17 cellular contexts compared by ENCODE assay signal in the genomic region with DNA sequence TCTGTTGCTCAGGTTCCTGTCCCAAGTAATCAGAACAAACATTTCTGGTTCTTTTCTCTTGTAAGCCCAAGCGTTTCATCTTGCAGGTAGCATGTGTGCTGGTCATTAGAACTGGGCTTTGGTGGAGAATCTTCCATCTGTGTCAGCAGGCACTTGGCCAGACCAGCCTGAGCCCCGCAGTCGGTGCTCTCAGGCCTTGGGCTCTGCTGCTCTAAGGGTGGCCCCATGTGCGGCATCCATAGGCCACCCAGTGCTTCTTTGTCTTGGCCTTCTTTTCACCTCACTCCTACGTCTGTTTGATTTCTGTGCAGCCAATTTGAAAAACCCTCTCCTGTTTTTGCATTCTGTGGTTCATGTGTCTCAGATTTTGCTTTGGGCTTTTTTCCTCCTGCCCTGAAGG. TPM values are rescaled to one million over a fixed set of nuclear protein-coding genes. Genes with fewer than 3 reads are reported as not detected.
DNase-seq lines count a peak whose midpoint lies in the region; ATAC-seq and TF ChIP-seq lines count a peak whose summit lies in the region.
"Had no signal": no experiment of that assay in that cellular context is flagged by ENCODE, and none has a peak within 500 bp of the region (broad histone marks: within the 10 kb centered on the region; RNA-seq: fewer than 3 reads in every experiment).

No MANE protein-coding gene starts in this region.

- peaks cover 84% of the 10 kb centered on the region for H3K36me3 ChIP-seq in PC-3 (ENCODE audit: low read depth, low read length)
- peaks cover 88% of the 10 kb centered on the region for H3K36me3 ChIP-seq in thymus (ENCODE audit: control insufficient read depth, insufficient read depth)
- H3K36me3 ChIP-seq in right atrium auricular region: peaks cover 76% of the 10 kb centered on the region

- WGBS in thymus: 95% methylated on average over 5 of the region's 5 CpGs

- no peak overlapping the region for H3K9ac ChIP-seq in PC-3 (ENCODE audit: low read length)

- peak overlapping the region; percentile 71 for H3K27ac Mint-ChIP-seq in activated naive CD8-positive, alpha-beta T cell
- no peak overlapping the region for H3K27ac Mint-ChIP-seq in activated naive CD8-positive, alpha-beta T cell treated with anti-CD3 and anti-CD28 coated beads for 36 hours

- H3K9me2 ChIP-seq in PC-3 (replicated peaks; ENCODE audit: low read length): no peaks in the 10 kb centered on the region

- H2AFZ ChIP-seq in PC-3 (ENCODE audit: low read length): no peak overlapping the region
- H2AFZ ChIP-seq: hepatocyte had no signal

- H3K27ac ChIP-seq in PC-3 (ENCODE audit: low read length) (peak overlapping the region; percentile 97), thymus (ENCODE audit: low read depth) (peak overlapping the region; percentile 36), right atrium auricular region (no peak overlapping the region)
- H3K27ac ChIP-seq: hepatocyte, left ventricle myocardium inferior, Peyer's patch had no signal

- DNase-seq in activated naive CD8-positive, alpha-beta T cell treated with anti-CD3 and anti-CD28 coated beads for 36 hours: no peak
- DNase-seq in PC-3 (no peak), cerebellar cortex (ENCODE audit: low spot score) (peak; percentile 62), activated gamma-delta T cell treated with Interleukin-2 at 50 U/mL for 16 hours (no peak), right atrium auricular region (ENCODE audit: low spot score) (no peak)
- DNase-seq: activated CD4-positive, CD25-positive, alpha-beta regulatory T cell; cerebellar nuclear complex; foreskin fibroblast; left ventricle myocardium inferior; NCI-H1417; NCI-H510A treated with DMSO at 0.1 percent for 48 hours; Peyer's patch had no signal

- H3K4me3 Mint-ChIP-seq in activated naive CD8-positive, alpha-beta T cell: no peak overlapping the region
- H3K4me3 Mint-ChIP-seq in activated naive CD8-positive, alpha-beta T cell treated with anti-CD3 and anti-CD28 coated beads for 36 hours: no peak overlapping the region
- H3K4me3 Mint-ChIP-seq: neural crest cell had no signal

- H3K9me3 ChIP-seq in PC-3 (ENCODE audit: low read length) (no peaks in the 10 kb centered on the region), thymus (ENCODE audit: control insufficient read depth) (no peaks in the 10 kb centered on the region), right atrium auricular region (no peaks in the 10 kb centered on the region)
- H3K9me3 ChIP-seq: left ventricle myocardium inferior, Peyer's patch had no signal

- no peaks in the 10 kb centered on the region for H3K27me3 Mint-ChIP-seq in activated naive CD8-positive, alpha-beta T cell
- H3K27me3 Mint-ChIP-seq in activated naive CD8-positive, alpha-beta T cell treated with anti-CD3 and anti-CD28 coated beads for 36 hours: no peaks in the 10 kb centered on the region

- peaks cover 28% of the 10 kb centered on the region for H3F3A ChIP-seq in PC-3 (ENCODE audit: low read length, unreplicated experiment)

- CTCF ChIA-PET in PC-3 (lab: Charles Lee): no interaction called here

- no peaks in the 10 kb centered on the region for H4K20me1 ChIP-seq in PC-3 (ENCODE audit: low read length)

- POLR2A ChIA-PET in PC-3 (lab: Charles Lee; ENCODE audit: unreplicated experiment): no interaction called here

- H3K4me1 ChIP-seq in PC-3 (ENCODE audit: insufficient read depth, low read length): peaks cover 72% of the 10 kb centered on the region
- H3K4me1 ChIP-seq in thymus (ENCODE audit: control insufficient read depth, insufficient read depth, low read length): no peaks in the 10 kb centered on the region
- H3K4me1 ChIP-seq in right atrium auricular region: peaks cover 0 to 26% of the 10 kb centered on the region in 2 donors
- H3K4me1 ChIP-seq: Peyer's patch had no signal

- no peak for ATAC-seq in PC-3

- no peaks in the 10 kb centered on the region for H3K27me3 ChIP-seq in PC-3 (ENCODE audit: low read length)
- no peaks in the 10 kb centered on the region for H3K27me3 ChIP-seq in thymus (ENCODE audit: control insufficient read depth, insufficient read depth)
- H3K27me3 ChIP-seq in right atrium auricular region: no peaks in the 10 kb centered on the region
- H3K27me3 ChIP-seq: hepatocyte, Peyer's patch had no signal

- H3K79me2 ChIP-seq in PC-3 (ENCODE audit: low read length): peaks cover 50% of the 10 kb centered on the region
- H3K79me2 ChIP-seq: hepatocyte had no signal

- H3K4me2 ChIP-seq in PC-3 (ENCODE audit: low read length): no peak overlapping the region
- H3K4me2 ChIP-seq: hepatocyte had no signal

- no TSS peak for BruUV-seq in PC-3 (replicated peaks; lab: Mats Ljungman, UMichigan)

- intact Hi-C loops in PC-3 (cut with micrococcal nuclease): loop anchor here (10.0 kb wide), 1 partner anchor 150 kb away; no protein-coding TSS in a partner anchor

- peaks cover 10% of the 10 kb centered on the region for H3K36me3 Mint-ChIP-seq in activated naive CD8-positive, alpha-beta T cell
- H3K36me3 Mint-ChIP-seq in activated naive CD8-positive, alpha-beta T cell treated with anti-CD3 and anti-CD28 coated beads for 36 hours: peaks cover 17% of the 10 kb centered on the region

- no peak for TF ChIP-seq CTCF in PC-3 (conservative IDR thresholded peaks at IDR 0.05; ENCODE audit: low read depth, low read length)
- TF ChIP-seq CTCF in right atrium auricular region (IDR thresholded peaks at IDR 0.05): no peak

- H3K4me1 Mint-ChIP-seq in activated naive CD8-positive, alpha-beta T cell (ENCODE audit: low read depth): peaks cover 33% of the 10 kb centered on the region
- peaks cover 5% of the 10 kb centered on the region for H3K4me1 Mint-ChIP-seq in activated naive CD8-positive, alpha-beta T cell treated with anti-CD3 and anti-CD28 coated beads for 36 hours
- H3K4me1 Mint-ChIP-seq: neural crest cell had no signal

- no peaks in the 10 kb centered on the region for H3K9me3 Mint-ChIP-seq in activated naive CD8-positive, alpha-beta T cell (ENCODE audit: low read depth)
- H3K9me3 Mint-ChIP-seq in activated naive CD8-positive, alpha-beta T cell treated with anti-CD3 and anti-CD28 coated beads for 36 hours: no peaks in the 10 kb centered on the region
- H3K9me3 Mint-ChIP-seq: neural crest cell had no signal

- H3K4me3 ChIP-seq in PC-3 (ENCODE audit: low read length): no peak overlapping the region
- no peak overlapping the region for H3K4me3 ChIP-seq in thymus (ENCODE audit: low read length)
- H3K4me3 ChIP-seq in right atrium auricular region: no peak overlapping the region
- H3K4me3 ChIP-seq: hepatocyte, left ventricle myocardium inferior, Peyer's patch had no signal

RNA-seq across cellular contexts. Expression of a gene that starts 51.6 kb away (rescaled TPM):
- 10 to 100 TPM; 19.4 to 19.5 TPM for total RNA-seq in activated naive CD8-positive, alpha-beta T cell treated with anti-CD3 and anti-CD28 coated beads for 36 hours
- total RNA-seq in PC-3 (2014; rRNA removed) (11.6 and 18.0 TPM in 2 replicates), right atrium auricular region (1 to 10 TPM; 3.1 to 6.8 TPM)
- 3.8 TPM for polyA plus RNA-seq in thymus
- total RNA-seq: M059J had no signal

Comparison
In these comparisons a context has a peak if more than half of its experiments do, and no peak if none do; other contexts are left out.
1. H3K27ac ChIP-seq: peak in PC-3 (single experiment) and thymus (single experiment); none in right atrium auricular region (0 of 2).